Comparison of ENCODE assay signal across 1 cellular context in the genomic region with DNA sequence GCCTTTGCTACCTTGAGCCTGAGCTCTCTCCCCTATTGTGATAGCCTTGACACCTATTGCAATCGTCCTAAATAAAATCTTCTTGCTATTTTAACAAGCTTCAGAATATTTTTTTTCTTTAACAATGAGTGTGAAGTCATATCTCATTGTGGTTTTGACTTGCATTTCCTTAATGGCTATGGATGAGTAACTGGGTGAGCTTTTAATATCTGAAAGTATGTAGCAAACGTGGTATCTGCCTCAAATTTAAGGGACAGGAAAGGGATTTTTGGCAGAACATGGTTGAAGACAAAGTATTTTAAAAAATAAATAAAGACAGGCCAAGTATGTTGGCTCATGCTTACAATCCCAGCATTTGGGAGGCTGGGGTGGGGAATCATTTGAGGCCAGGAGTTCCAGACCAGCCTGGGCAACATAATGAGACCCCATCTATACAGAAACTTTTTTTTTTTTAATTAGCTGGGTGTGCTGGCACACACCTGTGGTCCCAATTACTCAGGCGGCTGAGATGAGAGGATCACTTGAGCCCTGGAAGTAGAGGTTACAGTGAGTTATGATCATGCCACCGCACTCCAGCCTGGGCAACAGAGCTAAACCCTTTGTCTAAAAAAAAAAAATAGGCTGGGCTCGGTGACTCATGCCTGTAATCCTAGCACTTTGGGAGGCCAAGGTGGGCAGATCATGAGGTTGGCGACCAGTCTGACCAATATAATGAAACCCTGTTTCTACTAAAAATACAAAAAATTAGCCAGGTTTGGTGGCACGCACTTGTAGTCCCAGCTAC.
TF ChIP-seq lines count a peak whose summit lies in the region.

No MANE protein-coding gene starts in this region.

TF ChIP-seq in IMR-90, 13 proteins besides CTCF, POLR2A, EP300 and RAD21:
- TF ChIP-seq, protein P1, sequence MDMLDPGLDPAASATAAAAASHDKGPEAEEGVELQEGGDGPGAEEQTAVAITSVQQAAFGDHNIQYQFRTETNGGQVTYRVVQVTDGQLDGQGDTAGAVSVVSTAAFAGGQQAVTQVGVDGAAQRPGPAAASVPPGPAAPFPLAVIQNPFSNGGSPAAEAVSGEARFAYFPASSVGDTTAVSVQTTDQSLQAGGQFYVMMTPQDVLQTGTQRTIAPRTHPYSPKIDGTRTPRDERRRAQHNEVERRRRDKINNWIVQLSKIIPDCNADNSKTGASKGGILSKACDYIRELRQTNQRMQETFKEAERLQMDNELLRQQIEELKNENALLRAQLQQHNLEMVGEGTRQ (IDR thresholded peaks at IDR 0.05; ENCODE audit: low read depth, low read length): no peak
- no peak for TF ChIP-seq RFX5 (IDR thresholded peaks at IDR 0.05; ENCODE audit: low read depth, low read length)
- no peak for TF ChIP-seq SMC3 (IDR thresholded peaks at IDR 0.05; ENCODE audit: low read depth, low read length)
- no peak for TF ChIP-seq BHLHE40 (IDR thresholded peaks at IDR 0.05; ENCODE audit: low read depth, low read length)
- no peak for TF ChIP-seq CHD1 (IDR thresholded peaks at IDR 0.05; ENCODE audit: low read depth, low read length)
- no peak for TF ChIP-seq FOS (IDR thresholded peaks at IDR 0.05; ENCODE audit: low read depth, low read length)
- TF ChIP-seq, protein P2, sequence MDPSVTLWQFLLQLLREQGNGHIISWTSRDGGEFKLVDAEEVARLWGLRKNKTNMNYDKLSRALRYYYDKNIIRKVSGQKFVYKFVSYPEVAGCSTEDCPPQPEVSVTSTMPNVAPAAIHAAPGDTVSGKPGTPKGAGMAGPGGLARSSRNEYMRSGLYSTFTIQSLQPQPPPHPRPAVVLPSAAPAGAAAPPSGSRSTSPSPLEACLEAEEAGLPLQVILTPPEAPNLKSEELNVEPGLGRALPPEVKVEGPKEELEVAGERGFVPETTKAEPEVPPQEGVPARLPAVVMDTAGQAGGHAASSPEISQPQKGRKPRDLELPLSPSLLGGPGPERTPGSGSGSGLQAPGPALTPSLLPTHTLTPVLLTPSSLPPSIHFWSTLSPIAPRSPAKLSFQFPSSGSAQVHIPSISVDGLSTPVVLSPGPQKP (IDR thresholded peaks at IDR 0.05; ENCODE audit: borderline replicate concordance, low read depth, low read length): no peak
- no peak for TF ChIP-seq MXI1 (IDR thresholded peaks at IDR 0.05; ENCODE audit: borderline replicate concordance, low read depth, low read length)
- no peak for TF ChIP-seq NFE2L2 (IDR thresholded peaks at IDR 0.05; ENCODE audit: low read depth, low read length)
- no peak for TF ChIP-seq MAZ (IDR thresholded peaks at IDR 0.05; ENCODE audit: borderline replicate concordance, low read depth, low read length)
- no peak for TF ChIP-seq MAFK (IDR thresholded peaks at IDR 0.05; ENCODE audit: low read depth, low read length)
